32 cellular contexts compared by ENCODE assay signal in the genomic region with DNA sequence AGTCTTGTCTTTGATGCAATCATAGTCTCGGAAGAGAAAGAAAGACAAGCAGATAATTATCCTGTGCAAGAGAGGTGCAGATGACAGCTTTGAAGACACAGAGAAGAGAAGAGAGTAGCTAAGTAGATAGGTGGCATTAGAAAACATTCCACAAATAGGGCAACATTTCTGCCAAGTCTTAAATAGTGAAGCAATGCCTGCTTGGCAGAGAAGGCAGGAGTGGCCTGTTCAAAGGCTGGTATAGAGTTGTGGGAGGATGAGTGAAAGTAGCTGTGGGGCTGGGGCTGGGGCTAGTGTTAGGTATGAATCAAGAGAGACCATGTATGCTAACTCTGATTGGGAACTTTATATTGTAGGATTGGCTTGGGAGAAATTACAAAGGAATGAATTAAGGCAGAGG.
"Had no signal": no experiment of that assay in that cellular context is flagged by ENCODE, and none has a peak within 500 bp of the region (broad histone marks: within the 10 kb centered on the region; RNA-seq: fewer than 3 reads in every experiment).

No MANE protein-coding gene starts in this region.

- H3K36me3 ChIP-seq: adrenal gland, brain microvascular endothelial cell, breast epithelium had no signal

- H3K9me3 ChIP-seq: adrenal gland, body of pancreas, breast epithelium had no signal

- H3K27ac ChIP-seq: adrenal gland, brain microvascular endothelial cell, breast epithelium, VCaP had no signal

- ATAC-seq: activated CD8-positive, alpha-beta T cell treated with anti-CD3 and anti-CD28 coated beads for 36 hours; activated naive CD4-positive, alpha-beta T cell treated with anti-CD3 and anti-CD28 coated beads, Interleukin-2, amount 50 U/mL, for 72 hours; activated T-cell treated with anti-CD3 and anti-CD28 coated beads, Interleukin-2, amount 50 U/mL, for 4 hours; activated T-cell treated with anti-CD3 and anti-CD28 coated beads, Interleukin-2, amount 50 U/mL, for 72 hours; activated T-helper 17 cell treated with anti-CD3 and anti-CD28 coated beads, Interleukin-2, amount 50 U/mL, for 72 hours had no signal

- H3K4me1 ChIP-seq: adrenal gland, breast epithelium had no signal

- H3K4me3 ChIP-seq: adrenal gland, body of pancreas, breast epithelium had no signal

- DNase-seq: activated B cell treated with CpG ODN at 0.5 μM for 24 hours; activated CD4-positive, alpha-beta memory T cell treated with anti-CD3 and anti-CD28 coated beads for 36 hours; activated CD4-positive, alpha-beta T cell treated with anti-CD3 and anti-CD28 coated beads for 4 hours; activated CD4-positive, alpha-beta T cell treated with anti-CD3 and anti-CD28 coated beads, Interleukin-2, amount 10 ng/mL, durations not matched to agents 24 days and 14 days; activated CD4-positive, alpha-beta T cell treated with anti-CD3 and anti-CD28 coated beads, Interleukin-2, amount 50 U/mL, for 1 hour; activated CD4-positive, alpha-beta T cell treated with anti-CD3 and anti-CD28 coated beads, Interleukin-2, amount 50 U/mL, for 4 hours; activated CD4-positive, CD25-positive, alpha-beta regulatory T cell treated with anti-CD3 and anti-CD28 coated beads, Interleukin-2, amount 50 U/mL, for 72 hours; activated CD8-positive, alpha-beta memory T cell treated with anti-CD3 and anti-CD28 coated beads, Interleukin-2, amount 50 U/mL, for 4 hours; activated CD8-positive, alpha-beta T cell treated with anti-CD3 and anti-CD28 coated beads for 36 hours; activated effector memory CD4-positive, alpha-beta T cell treated with anti-CD3 and anti-CD28 coated beads, Interleukin-2, amount 50 U/mL, for 16 hours; activated gamma-delta T cell treated with Interleukin-2 at 50 U/mL for 16 hours; activated naive CD4-positive, alpha-beta T cell; activated naive CD4-positive, alpha-beta T cell treated with anti-CD3 and anti-CD28 coated beads for 36 hours; activated naive CD4-positive, alpha-beta T cell treated with anti-CD3 and anti-CD28 coated beads, Interleukin-2, amount 50 U/mL, for 16 hours; activated naive CD8-positive, alpha-beta T cell treated with anti-CD3 and anti-CD28 coated beads for 36 hours; activated T-cell treated with anti-CD3 and anti-CD28 coated beads for 4 hours; activated T-cell treated with anti-CD3 and anti-CD28 coated beads, Interleukin-2, amount 50 U/mL, for 1 hour; activated T-cell treated with anti-CD3 and anti-CD28 coated beads, Interleukin-2, amount 50 U/mL, for 4 hours; activated T-cell treated with anti-CD3 and anti-CD28 coated beads, Interleukin-2, amount 50 U/mL, for 72 hours; amniotic stem cell; aorta; body of pancreas; brain microvascular endothelial cell; central memory CD4-positive, alpha-beta T cell; T-helper 1 cell; T-helper 2 cell; T-helper 9 cell had no signal

- H3K27me3 ChIP-seq: adrenal gland, body of pancreas, brain microvascular endothelial cell, breast epithelium had no signal
